ENCODE assay signal across 8 cellular contexts in the genomic region with DNA sequence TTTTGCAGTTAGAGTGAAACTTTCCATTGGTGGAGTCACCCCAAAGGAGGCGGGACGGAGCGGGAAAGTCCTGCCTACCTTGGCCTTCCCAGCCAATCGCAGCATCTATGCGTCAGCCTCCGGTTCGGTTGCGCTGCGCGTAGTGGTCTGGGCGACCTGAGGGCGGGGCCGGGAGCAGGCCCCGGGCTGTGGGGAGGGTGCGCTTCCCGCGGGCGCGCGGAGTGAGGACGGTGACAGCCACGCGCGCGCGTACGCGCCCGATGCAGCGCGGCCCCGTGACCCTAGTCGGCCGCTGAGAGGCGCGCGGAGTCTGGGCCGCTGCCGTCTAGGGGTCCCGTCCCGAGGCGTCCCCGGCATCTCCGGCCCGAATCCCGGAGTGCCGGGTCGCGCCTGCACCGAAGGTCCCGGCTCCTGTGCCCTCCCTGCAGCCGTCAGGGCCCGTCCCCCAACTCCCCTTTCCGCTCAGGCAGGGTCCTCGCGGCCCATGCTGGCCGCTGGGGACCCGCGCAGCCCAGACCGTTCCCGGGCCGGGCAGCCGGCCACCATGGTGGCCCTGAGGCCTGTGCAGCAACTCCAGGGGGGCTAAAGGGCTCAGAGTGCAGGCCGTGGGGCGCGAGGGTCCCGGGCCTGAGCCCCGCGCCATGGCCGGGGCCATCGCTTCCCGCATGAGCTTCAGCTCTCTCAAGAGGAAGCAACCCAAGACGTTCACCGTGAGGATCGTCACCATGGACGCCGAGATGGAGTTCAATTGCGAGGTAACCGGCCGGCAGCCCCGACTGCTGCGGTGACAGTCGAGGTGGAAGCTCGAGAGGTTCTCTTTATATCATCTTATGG. TPM values are rescaled to one million over a fixed set of nuclear protein-coding genes. Genes with fewer than 3 reads are reported as not detected.
DNase-seq lines count a peak whose midpoint lies in the region; ATAC-seq and TF ChIP-seq lines count a peak whose summit lies in the region.

Gene NF2 (plus strand): TSS at position 276 of the 834 bp plus-strand sequence. CDS start 366 bp downstream, at position 642.

- peak within 1 kb of the TSS; percentile 98 for H3K27ac Mint-ChIP-seq in activated naive CD8-positive, alpha-beta T cell treated with anti-CD3 and anti-CD28 coated beads, Interleukin-2, amount 10 ng/mL, durations not matched to agents 7 days and 5 days
- peak within 1 kb of the TSS; percentile 38 for H3K27ac Mint-ChIP-seq in glutamatergic neuron (ENCODE audit: unreplicated experiment)
- H3K27ac Mint-ChIP-seq in osteocyte (ENCODE audit: unreplicated experiment): peak within 1 kb of the TSS; percentile 99

- no peaks in the 10 kb centered on the region for H3K9me3 Mint-ChIP-seq in activated naive CD8-positive, alpha-beta T cell treated with anti-CD3 and anti-CD28 coated beads, Interleukin-2, amount 10 ng/mL, durations not matched to agents 7 days and 5 days
- H3K9me3 Mint-ChIP-seq in glutamatergic neuron (ENCODE audit: unreplicated experiment): no peaks in the 10 kb centered on the region
- H3K9me3 Mint-ChIP-seq in osteocyte (ENCODE audit: unreplicated experiment): no peaks in the 10 kb centered on the region

- H3K36me3 ChIP-seq in SU-DHL-6 (ENCODE audit: low read length): no peaks in the 10 kb centered on the region
- H3K36me3 ChIP-seq in thymus (ENCODE audit: control insufficient read depth, insufficient read depth): peaks cover 4% of the 10 kb centered on the region

- no peaks in the 10 kb centered on the region for H3K9me2 ChIP-seq in SU-DHL-6 (replicated peaks; ENCODE audit: insufficient read depth, low read length)

- H3K36me3 Mint-ChIP-seq in activated naive CD8-positive, alpha-beta T cell treated with anti-CD3 and anti-CD28 coated beads, Interleukin-2, amount 10 ng/mL, durations not matched to agents 7 days and 5 days: peaks cover 7% of the 10 kb centered on the region
- H3K36me3 Mint-ChIP-seq in glutamatergic neuron (ENCODE audit: unreplicated experiment): no peaks in the 10 kb centered on the region
- peaks cover 5% of the 10 kb centered on the region for H3K36me3 Mint-ChIP-seq in osteocyte (ENCODE audit: unreplicated experiment)

- TF ChIP-seq CTCF in GM12865 (IDR thresholded peaks at IDR 0.05; ENCODE audit: insufficient read depth, low read depth, low read length, missing control alignments) (peak; percentile 12), SU-DHL-6 (IDR thresholded peaks at IDR 0.05; ENCODE audit: insufficient read depth, low read length, poor library complexity, severe bottlenecking) (no peak), glutamatergic neuron (IDR thresholded peaks at IDR 0.05; ENCODE audit: partially characterized antibody, unreplicated experiment) (no peak), osteocyte (IDR thresholded peaks at IDR 0.05) (no peak)

- H3K27me3 ChIP-seq in SU-DHL-6 (ENCODE audit: low read length) (no peaks in the 10 kb centered on the region), thymus (ENCODE audit: control insufficient read depth, insufficient read depth) (no peaks in the 10 kb centered on the region)

- peak; percentile 96 for ATAC-seq in HG02678 (IDR thresholded peaks at IDR 0.05; ENCODE audit: unreplicated experiment)
- ATAC-seq in activated naive CD8-positive, alpha-beta T cell treated with anti-CD3 and anti-CD28 coated beads, Interleukin-2, amount 10 ng/mL, durations not matched to agents 7 days and 5 days (ENCODE audit: low read depth): peak; percentile 97

- H3K4me3 Mint-ChIP-seq in activated naive CD8-positive, alpha-beta T cell treated with anti-CD3 and anti-CD28 coated beads, Interleukin-2, amount 10 ng/mL, durations not matched to agents 7 days and 5 days: peak within 1 kb of the TSS; percentile 97
- H3K4me3 Mint-ChIP-seq in glutamatergic neuron (ENCODE audit: unreplicated experiment) (peak within 1 kb of the TSS; percentile 92), osteocyte (ENCODE audit: unreplicated experiment) (peak within 1 kb of the TSS; percentile 86)

- H3F3A ChIP-seq in SU-DHL-6 (ENCODE audit: insufficient read depth): no peaks in the 10 kb centered on the region

- H3K27ac ChIP-seq in SU-DHL-6 (ENCODE audit: low read depth, low read length): peak within 1 kb of the TSS; percentile 66
- H3K27ac ChIP-seq in thymus (ENCODE audit: low read depth): peak within 1 kb of the TSS; percentile 95

- H3K9me3 ChIP-seq in SU-DHL-6 (ENCODE audit: insufficient read depth, low read length): no peaks in the 10 kb centered on the region
- H3K9me3 ChIP-seq in thymus (ENCODE audit: control insufficient read depth): no peaks in the 10 kb centered on the region

- H3K4me1 ChIP-seq in thymus (ENCODE audit: control insufficient read depth, insufficient read depth, low read length): no peaks in the 10 kb centered on the region

- DNase-seq in GM12865 (ENCODE audit: low read depth) (peak; percentile 100), NCI-H1105 treated with DMSO at 0.1 percent for 48 hours (lab: John Stamatoyannopoulos, UW) (peak; percentile 98), glutamatergic neuron (peak; percentile 97), osteocyte (ENCODE audit: extremely low spot score, unreplicated experiment) (peak; percentile 99)
- peak; percentile 99 for DNase-seq in activated naive CD8-positive, alpha-beta T cell treated with anti-CD3 and anti-CD28 coated beads, Interleukin-2, amount 10 ng/mL, durations not matched to agents 7 days and 5 days

- no peaks in the 10 kb centered on the region for H3K27me3 Mint-ChIP-seq in activated naive CD8-positive, alpha-beta T cell treated with anti-CD3 and anti-CD28 coated beads, Interleukin-2, amount 10 ng/mL, durations not matched to agents 7 days and 5 days
- H3K27me3 Mint-ChIP-seq in glutamatergic neuron (ENCODE audit: unreplicated experiment) (peaks cover 5% of the 10 kb centered on the region), osteocyte (ENCODE audit: unreplicated experiment) (no peaks in the 10 kb centered on the region)

- under 1% methylated on average over 84 of the region's 84 CpGs for WGBS in thymus

- H2AFZ ChIP-seq in SU-DHL-6 (ENCODE audit: low read depth, low read length, severe bottlenecking): peak within 1 kb of the TSS; percentile 92

- H3K4me3 ChIP-seq in GM12865 (ENCODE audit: low read depth, low read length): peak within 1 kb of the TSS; percentile 92
- H3K4me3 ChIP-seq in SU-DHL-6 (ENCODE audit: insufficient read depth, low read length, poor library complexity, severe bottlenecking): peak within 1 kb of the TSS; percentile 75
- peak within 1 kb of the TSS; percentile 95 for H3K4me3 ChIP-seq in thymus (ENCODE audit: low read length)

- peaks cover 9% of the 10 kb centered on the region for H3K4me1 Mint-ChIP-seq in activated naive CD8-positive, alpha-beta T cell treated with anti-CD3 and anti-CD28 coated beads, Interleukin-2, amount 10 ng/mL, durations not matched to agents 7 days and 5 days
- H3K4me1 Mint-ChIP-seq in glutamatergic neuron (ENCODE audit: low read depth, unreplicated experiment) (no peaks in the 10 kb centered on the region), osteocyte (ENCODE audit: unreplicated experiment) (peaks cover 41% of the 10 kb centered on the region)

- H3K9ac ChIP-seq in SU-DHL-6 (ENCODE audit: low read length): peak within 1 kb of the TSS; percentile 96

- peak within 1 kb of the TSS; percentile 94 for H3K4me2 ChIP-seq in SU-DHL-6 (ENCODE audit: low read depth, low read length, poor library complexity, severe bottlenecking)

- H3K79me2 ChIP-seq in SU-DHL-6 (ENCODE audit: insufficient read depth, low read length): peaks cover 49% of the 10 kb centered on the region

- no peaks in the 10 kb centered on the region for H4K20me1 ChIP-seq in SU-DHL-6 (ENCODE audit: low read depth, low read length)

- POLR2A ChIA-PET in activated naive CD8-positive, alpha-beta T cell treated with anti-CD3 and anti-CD28 coated beads, Interleukin-2, amount 10 ng/mL, durations not matched to agents 7 days and 5 days (lab: Charles Lee): interaction anchor here (0.5 to 1.5 kb wide), 14 partner anchors 9 to 642 kb away, joined by 3 to 6 read pairs (median 3); partner anchors contain the start of gene THOC5

RNA-seq across cellular contexts. Expression of gene NF2, which starts in this region (rescaled TPM):
- total RNA-seq in activated naive CD8-positive, alpha-beta T cell treated with anti-CD3 and anti-CD28 coated beads, Interleukin-2, amount 10 ng/mL, durations not matched to agents 7 days and 5 days: 10 to 100 TPM; 41.3 to 43.4 TPM
- total RNA-seq in glutamatergic neuron (ENCODE audit: unreplicated experiment) (35.4 TPM), osteocyte (67.9 and 71.0 TPM in 2 replicates)
- 7.0 TPM for polyA plus RNA-seq in thymus

Comparison
In these comparisons a context has a peak if more than half of its experiments do, and no peak if none do; other contexts are left out.
1. Peak in every context shown above with its lines: DNase-seq, ATAC-seq, H3K4me3 ChIP-seq and H3K27ac ChIP-seq.
2. H3K27ac Mint-ChIP-seq: peak in every context shown above with its lines; median percentile 99 in osteocyte; 98 in activated naive CD8-positive, alpha-beta T cell treated with anti-CD3 and anti-CD28 coated beads, Interleukin-2, amount 10 ng/mL, durations not matched to agents 7 days and 5 days; 38 in glutamatergic neuron.